Comparison of ENCODE assay signal across 20 cellular contexts in genomic region chr1:77953907-77954306, GRCh38.
"Had no signal": no experiment of that assay in that cellular context is flagged by ENCODE, and none has a peak within 500 bp of the region (broad histone marks: within the 10 kb centered on the region; RNA-seq: fewer than 3 reads in every experiment).

No MANE protein-coding gene starts in this region.

- H3K4me3 ChIP-seq: SJSA1, SK-N-MC had no signal

- H3K4me1 ChIP-seq: SJSA1 had no signal

- DNase-seq: Karpas-422, KG1, MM.1S, NCI-H1092 treated with DMSO at 0.1 percent for 48 hours, NCI-H1417, NCI-H1436 treated with DMSO at 0.1 percent for 48 hours, NCI-H1694, NCI-H187 treated with DMSO at 0.1 percent for 48 hours, NCI-H2029 treated with DMSO at 0.1 percent for 48 hours, NCI-H2171 treated with DMSO at 0.1 percent for 48 hours, NCI-H345, NCI-H446 treated with DMSO at 0.1 percent for 48 hours, NCI-H510A treated with DMSO at 0.1 percent for 48 hours, NCI-H526, Right ventricle myocardium superior, RPMI8226, SIG-M5 had no signal

- H3K9me3 ChIP-seq: SJSA1 had no signal

- FAIRE-seq: RCC 7860 had no signal

- H3K27me3 ChIP-seq: SJSA1 had no signal

- H3K27ac ChIP-seq: SJSA1, SK-N-MC had no signal
